Comparison of ENCODE assay signal across 9 cellular contexts in the genomic region with DNA sequence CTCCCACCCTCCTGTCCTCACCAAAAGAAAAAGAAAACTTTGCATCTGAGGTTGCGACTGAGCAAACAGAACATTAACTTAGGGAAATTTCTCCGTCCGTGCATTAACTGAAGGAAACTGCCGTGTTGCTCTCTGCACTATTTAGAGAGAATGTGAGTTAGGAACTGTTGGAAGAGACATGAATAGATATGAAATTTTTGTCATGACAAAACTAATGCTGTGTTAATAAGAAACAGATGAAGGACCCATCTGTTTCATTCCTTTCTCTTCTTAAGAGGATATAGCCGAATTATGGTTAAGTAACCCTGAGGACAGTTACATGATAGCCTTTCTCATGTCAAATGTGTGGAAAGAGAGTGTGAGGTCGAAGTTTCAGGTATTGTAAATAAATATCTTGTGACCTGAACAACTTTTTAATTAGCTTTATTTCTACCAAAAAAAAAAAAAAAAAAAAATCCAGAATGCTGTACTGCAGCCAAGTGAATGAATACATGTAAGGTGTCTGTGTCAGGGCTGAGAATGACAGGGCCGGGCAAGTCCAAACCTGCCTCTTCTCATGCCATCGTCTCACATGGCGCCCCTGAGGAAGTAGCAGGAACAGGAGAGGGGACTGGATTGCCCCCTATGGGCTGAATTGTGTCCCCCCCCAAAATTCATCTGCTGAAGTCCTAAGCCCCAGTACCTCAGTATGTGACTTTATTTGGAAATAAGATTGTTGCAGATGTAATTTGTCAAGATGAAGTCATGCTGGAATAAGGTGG. TPM values are rescaled to one million over a fixed set of nuclear protein-coding genes. Genes with fewer than 3 reads are reported as not detected.
DNase-seq lines count a peak whose midpoint lies in the region; ATAC-seq and TF ChIP-seq lines count a peak whose summit lies in the region.
"Had no signal": no experiment of that assay in that cellular context is flagged by ENCODE, and none has a peak within 500 bp of the region (broad histone marks: within the 10 kb centered on the region; RNA-seq: fewer than 3 reads in every experiment).

No MANE protein-coding gene starts in this region.

- H3K9me3 Mint-ChIP-seq in brain = peaks cover under 1 to 18% (median 14%) of the 10 kb centered on the region in 5 experiments
- H3K9me3 Mint-ChIP-seq in activated T-helper 1 cell treated with anti-CD3 and anti-CD28 coated beads, Interleukin-12 subunit alpha, Interleukin-12 subunit beta, Interleukin-2, Interleukin-4 antibody, amounts not matched to agents 30 ng/mL and 10 ng/mL and 1 ng/mL, durations not matched to agents 14 hours and 24 hours and 36 hours = peaks cover under 1% of the 10 kb centered on the region

- peaks cover 37% of the 10 kb centered on the region for H3K4me1 Mint-ChIP-seq in brain
- no peaks in the 10 kb centered on the region for H3K4me1 Mint-ChIP-seq in activated T-helper 1 cell treated with anti-CD3 and anti-CD28 coated beads, Interleukin-12 subunit alpha, Interleukin-12 subunit beta, Interleukin-2, Interleukin-4 antibody, amounts not matched to agents 30 ng/mL and 10 ng/mL and 1 ng/mL, durations not matched to agents 14 hours and 24 hours and 36 hours (ENCODE audit: low read depth)

- peak overlapping the region; percentile 61 to 91 (median 74) for H3K27ac Mint-ChIP-seq in brain
- no peak overlapping the region for H3K27ac Mint-ChIP-seq in activated T-helper 1 cell treated with anti-CD3 and anti-CD28 coated beads, Interleukin-12 subunit alpha, Interleukin-12 subunit beta, Interleukin-2, Interleukin-4 antibody, amounts not matched to agents 30 ng/mL and 10 ng/mL and 1 ng/mL, durations not matched to agents 14 hours and 24 hours and 36 hours
- H3K27ac Mint-ChIP-seq: natural killer cell treated with Interleukin-12 subunit alpha and Interleukin-12 subunit beta and Interleukin-15 and Interleukin-18, amount 100 ng/mL, for 72 hours had no signal

- DNase-seq in NCI-H146 (lab: John Stamatoyannopoulos, UW) = peak; percentile 11
- DNase-seq in NCI-H146 treated with DMSO at 0.1 percent for 48 hours (lab: John Stamatoyannopoulos, UW; ENCODE audit: unreplicated experiment) = no peak
- DNase-seq in NCI-H2171 (lab: John Stamatoyannopoulos, UW) = peak; percentile 92
- no peak for DNase-seq in sciatic nerve (ENCODE audit: low spot score)
- no peak for DNase-seq in activated T-helper 1 cell treated with anti-CD3 and anti-CD28 coated beads, Interleukin-12 subunit alpha, Interleukin-12 subunit beta, Interleukin-2, Interleukin-4 antibody, amounts not matched to agents 30 ng/mL and 10 ng/mL and 1 ng/mL, durations not matched to agents 14 hours and 24 hours and 36 hours (ENCODE audit: low spot score)
- DNase-seq in middle frontal gyrus (ENCODE audit: extremely low spot score, low spot score) = no peak

- peaks cover 5% of the 10 kb centered on the region for H3K27me3 Mint-ChIP-seq in brain
- peaks cover 6% of the 10 kb centered on the region for H3K27me3 Mint-ChIP-seq in activated T-helper 1 cell treated with anti-CD3 and anti-CD28 coated beads, Interleukin-12 subunit alpha, Interleukin-12 subunit beta, Interleukin-2, Interleukin-4 antibody, amounts not matched to agents 30 ng/mL and 10 ng/mL and 1 ng/mL, durations not matched to agents 14 hours and 24 hours and 36 hours (ENCODE audit: insufficient read depth)

- peaks cover 2% of the 10 kb centered on the region for H3K36me3 Mint-ChIP-seq in brain
- H3K36me3 Mint-ChIP-seq in activated T-helper 1 cell treated with anti-CD3 and anti-CD28 coated beads, Interleukin-12 subunit alpha, Interleukin-12 subunit beta, Interleukin-2, Interleukin-4 antibody, amounts not matched to agents 30 ng/mL and 10 ng/mL and 1 ng/mL, durations not matched to agents 14 hours and 24 hours and 36 hours (ENCODE audit: low read depth) = no peaks in the 10 kb centered on the region
- H3K36me3 Mint-ChIP-seq: natural killer cell treated with Interleukin-12 subunit alpha and Interleukin-12 subunit beta and Interleukin-15 and Interleukin-18, amount 100 ng/mL, for 72 hours had no signal

- peak overlapping the region in 3 of 5 experiments; percentile 3 to 40 (median 11) for H3K4me3 Mint-ChIP-seq in brain
- H3K4me3 Mint-ChIP-seq in activated T-helper 1 cell treated with anti-CD3 and anti-CD28 coated beads, Interleukin-12 subunit alpha, Interleukin-12 subunit beta, Interleukin-2, Interleukin-4 antibody, amounts not matched to agents 30 ng/mL and 10 ng/mL and 1 ng/mL, durations not matched to agents 14 hours and 24 hours and 36 hours = no peak overlapping the region
- H3K4me3 Mint-ChIP-seq: natural killer cell treated with Interleukin-12 subunit alpha and Interleukin-12 subunit beta and Interleukin-15 and Interleukin-18, amount 100 ng/mL, for 72 hours had no signal

- peak; percentile 60 for ATAC-seq in sciatic nerve
- no peak for ATAC-seq in GM21576 (IDR thresholded peaks at IDR 0.05; ENCODE audit: unreplicated experiment)
- ATAC-seq: natural killer cell treated with Interleukin-12 subunit alpha and Interleukin-12 subunit beta and Interleukin-15 and Interleukin-18, amount 100 ng/mL, for 72 hours had no signal

- intact Hi-C loops in sciatic nerve (cut with DNase I) = no loop called here
- intact Hi-C loops in activated T-helper 1 cell treated with anti-CD3 and anti-CD28 coated beads, Interleukin-12 subunit alpha, Interleukin-12 subunit beta, Interleukin-2, Interleukin-4 antibody, amounts not matched to agents 30 ng/mL and 10 ng/mL and 1 ng/mL, durations not matched to agents 14 hours and 24 hours and 36 hours (cut with micrococcal nuclease) = no loop called here

- no peak for TF ChIP-seq CTCF in brain (conservative IDR thresholded peaks at IDR 0.05)

RNA-seq across cellular contexts. Expression of a gene that starts 35.6 kb away (rescaled TPM):
- polyA plus RNA-seq in brain (ENCODE audit: insufficient read depth, low read depth, low replicate concordance) = 1.2 TPM
- 22.6 TPM for total RNA-seq in sciatic nerve
- total RNA-seq in activated T-helper 1 cell treated with anti-CD3 and anti-CD28 coated beads, Interleukin-12 subunit alpha, Interleukin-12 subunit beta, Interleukin-2, Interleukin-4 antibody, amounts not matched to agents 30 ng/mL and 10 ng/mL and 1 ng/mL, durations not matched to agents 14 hours and 24 hours and 36 hours = 21.4 and 21.5 TPM in 2 replicates

Comparison
In these comparisons a context has a peak if more than half of its experiments do, and no peak if none do; other contexts are left out.
1. DNase-seq: peak in NCI-H146 (single experiment) and NCI-H2171 (single experiment); none in NCI-H146 treated with DMSO at 0.1 percent for 48 hours (single experiment), sciatic nerve (single experiment), activated T-helper 1 cell treated with anti-CD3 and anti-CD28 coated beads, Interleukin-12 subunit alpha, Interleukin-12 subunit beta, Interleukin-2, Interleukin-4 antibody, amounts not matched to agents 30 ng/mL and 10 ng/mL and 1 ng/mL, durations not matched to agents 14 hours and 24 hours and 36 hours (single experiment) and middle frontal gyrus (single experiment).